Comparison of ENCODE assay signal across 17 cellular contexts in the genomic region with DNA sequence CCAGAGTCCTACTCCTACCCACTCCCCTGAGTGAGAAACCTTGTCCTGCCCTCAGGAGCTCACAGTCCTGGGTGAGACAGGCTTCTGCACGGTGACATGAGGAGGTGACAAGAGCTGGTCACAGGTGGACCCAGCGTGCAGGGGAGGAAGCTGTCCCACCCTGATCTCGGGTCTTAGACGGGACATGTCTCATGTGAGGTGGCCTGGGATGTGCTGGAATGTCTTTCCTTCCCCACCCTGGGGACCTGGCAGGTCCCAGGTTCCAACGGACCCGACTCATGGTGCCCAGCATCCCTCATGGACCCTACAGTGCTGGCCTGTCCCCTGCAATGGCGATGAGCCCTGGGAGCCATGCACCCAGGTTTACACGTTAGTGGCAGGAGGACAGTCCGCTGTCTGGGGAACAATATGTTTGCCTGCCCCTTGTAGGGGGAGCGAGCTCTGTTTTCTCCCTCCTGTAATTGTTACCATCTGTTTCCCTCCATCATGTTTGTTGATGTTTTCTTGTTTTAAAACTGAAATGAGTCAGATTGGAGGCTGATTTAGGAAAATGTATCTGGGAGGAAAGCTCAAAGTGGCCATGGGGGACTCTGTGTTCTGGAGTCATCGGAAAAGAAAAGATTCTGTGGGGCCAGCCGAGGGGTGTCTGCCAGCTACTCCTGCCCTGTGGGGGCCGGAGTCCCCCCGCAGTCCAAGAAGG.
"Had no signal": no experiment of that assay in that cellular context is flagged by ENCODE, and none has a peak within 500 bp of the region (broad histone marks: within the 10 kb centered on the region; RNA-seq: fewer than 3 reads in every experiment).

No MANE protein-coding gene starts in this region.

- DNase-seq: activated CD4-positive, alpha-beta T cell treated with anti-CD3 and anti-CD28 coated beads, Interleukin-2, amount 50 U/mL, for 4 hours; activated CD4-positive, CD25-positive, alpha-beta regulatory T cell treated with anti-CD3 and anti-CD28 coated beads, Interleukin-2, amount 50 U/mL, for 72 hours; activated naive CD4-positive, alpha-beta T cell treated with Interleukin-2 at 50 U/mL for 16 hours; esophagus squamous epithelium; gastrocnemius medialis; heart right ventricle; mammary epithelial cell; naive B cell; nucleus accumbens; right cardiac atrium; upper lobe of left lung had no signal

- H3K9me3 ChIP-seq: gastrocnemius medialis had no signal

- H3K4me3 ChIP-seq: dorsolateral prefrontal cortex, esophagus squamous epithelium, gastrocnemius medialis, heart right ventricle, smooth muscle cell, upper lobe of left lung had no signal

- FAIRE-seq: astrocyte, bronchial epithelial cell, islet of Langerhans had no signal

- H3K36me3 ChIP-seq: esophagus squamous epithelium, gastrocnemius medialis, heart right ventricle, upper lobe of left lung had no signal

- ATAC-seq: activated T-helper 17 cell treated with anti-CD3 and anti-CD28 coated beads, Interleukin-2, amount 50 U/mL, for 72 hours; gastrocnemius medialis; heart right ventricle; right cardiac atrium had no signal

- H3K27me3 ChIP-seq: dorsolateral prefrontal cortex, esophagus squamous epithelium, gastrocnemius medialis, heart right ventricle, upper lobe of left lung had no signal

- H3K27ac ChIP-seq: esophagus squamous epithelium, heart right ventricle, upper lobe of left lung had no signal
